Comparison of ENCODE assay signal across 29 cellular contexts in the genomic region with DNA sequence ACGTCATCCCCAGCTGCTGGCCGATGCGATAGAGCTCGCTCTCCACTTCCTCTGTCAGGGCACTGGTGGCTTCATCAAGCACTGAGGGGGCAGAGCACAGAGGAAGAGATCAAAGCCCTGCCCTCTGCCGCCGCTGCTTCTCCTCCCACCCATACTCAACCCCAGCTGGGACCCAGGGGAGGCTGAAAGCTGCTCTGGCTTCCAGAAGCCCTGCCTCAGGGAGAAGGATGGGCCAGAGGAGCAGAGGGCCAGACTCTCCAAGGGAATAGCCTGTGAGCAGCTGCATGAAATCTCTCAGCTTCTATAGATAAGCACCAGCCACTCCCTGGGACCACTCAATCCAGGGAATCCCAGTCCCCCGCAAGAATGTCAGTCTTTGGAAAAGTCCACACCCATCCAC. TPM values are rescaled to one million over a fixed set of nuclear protein-coding genes. Genes with fewer than 3 reads are reported as not detected.
"Had no signal": no experiment of that assay in that cellular context is flagged by ENCODE, and none has a peak within 500 bp of the region (broad histone marks: within the 10 kb centered on the region; RNA-seq: fewer than 3 reads in every experiment).

No MANE protein-coding gene starts in this region.

- ATAC-seq: activated CD8-positive, alpha-beta memory T cell treated with anti-CD3 and anti-CD28 coated beads, Interleukin-2, amount 10 ng/mL, durations not matched to agents 7 days and 5 days; Panc1; Right ventricle myocardium inferior; SK-N-SH treated with all-trans-retinoic acid at 6 μM for 48 hours had no signal

- H3K9me3 Mint-ChIP-seq: activated B cell treated with CpG ODN at 0.5 μM for 24 hours; activated CD4-positive, alpha-beta T cell treated with anti-CD3 and anti-CD28 coated beads, Interleukin-2, amount 10 ng/mL, durations not matched to agents 24 days and 14 days; activated naive CD4-positive, alpha-beta T cell treated with anti-CD3 and anti-CD28 coated beads, Interleukin-2, amount 50 U/mL, for 24 hours; activated T-cell treated with anti-CD3 and anti-CD28 coated beads, Interleukin-2, amount 50 U/mL, for 24 hours; activated T-helper 1 cell treated with anti-CD3 and anti-CD28 coated beads, Interleukin-12 subunit alpha, Interleukin-12 subunit beta, Interleukin-2, Interleukin-4 antibody, amounts not matched to agents 30 ng/mL and 10 ng/mL and 1 ng/mL, durations not matched to agents 14 hours and 24 hours and 36 hours; T-helper 1 cell treated with Interleukin-12 subunit alpha and Interleukin-12 subunit beta and Interleukin-4 antibody, amounts not matched to agents 30 μg/mL and 1 μg/mL, for 36 hours had no signal

- H3K4me3 ChIP-seq: breast epithelium, SJCRH30 had no signal

- H3K27me3 ChIP-seq: breast epithelium, SJCRH30 had no signal

- H3K4me1 Mint-ChIP-seq: activated B cell treated with CpG ODN at 0.5 μM for 24 hours; activated CD4-positive, alpha-beta T cell treated with anti-CD3 and anti-CD28 coated beads, Interleukin-2, amount 10 ng/mL, durations not matched to agents 24 days and 14 days; activated CD8-positive, alpha-beta memory T cell treated with anti-CD3 and anti-CD28 coated beads, Interleukin-2, amount 10 ng/mL, durations not matched to agents 7 days and 5 days; activated naive CD4-positive, alpha-beta T cell treated with anti-CD3 and anti-CD28 coated beads, Interleukin-2, amount 50 U/mL, for 24 hours had no signal

- H3K4me3 Mint-ChIP-seq: activated B cell treated with CpG ODN at 0.5 μM for 24 hours; activated CD4-positive, alpha-beta T cell treated with anti-CD3 and anti-CD28 coated beads, Interleukin-2, amount 10 ng/mL, durations not matched to agents 24 days and 14 days; activated CD8-positive, alpha-beta memory T cell treated with anti-CD3 and anti-CD28 coated beads, Interleukin-2, amount 10 ng/mL, durations not matched to agents 7 days and 5 days; activated naive CD4-positive, alpha-beta T cell treated with anti-CD3 and anti-CD28 coated beads, Interleukin-2, amount 50 U/mL, for 24 hours; activated T-cell treated with anti-CD3 and anti-CD28 coated beads, Interleukin-2, amount 50 U/mL, for 24 hours; activated T-helper 1 cell treated with anti-CD3 and anti-CD28 coated beads, Interleukin-12 subunit alpha, Interleukin-12 subunit beta, Interleukin-2, Interleukin-4 antibody, amounts not matched to agents 30 ng/mL and 10 ng/mL and 1 ng/mL, durations not matched to agents 14 hours and 24 hours and 36 hours; T-helper 1 cell treated with Interleukin-12 subunit alpha and Interleukin-12 subunit beta and Interleukin-4 antibody, amounts not matched to agents 30 μg/mL and 1 μg/mL, for 36 hours had no signal

- H3K27me3 Mint-ChIP-seq: activated B cell treated with CpG ODN at 0.5 μM for 24 hours; activated CD4-positive, alpha-beta T cell treated with anti-CD3 and anti-CD28 coated beads, Interleukin-2, amount 10 ng/mL, durations not matched to agents 24 days and 14 days; activated CD8-positive, alpha-beta memory T cell treated with anti-CD3 and anti-CD28 coated beads, Interleukin-2, amount 10 ng/mL, durations not matched to agents 7 days and 5 days; activated naive CD4-positive, alpha-beta T cell treated with anti-CD3 and anti-CD28 coated beads, Interleukin-2, amount 50 U/mL, for 24 hours; activated T-cell treated with anti-CD3 and anti-CD28 coated beads, Interleukin-2, amount 50 U/mL, for 24 hours had no signal

- H3K4me1 ChIP-seq: breast epithelium, SJCRH30 had no signal

- H3K9me3 ChIP-seq: breast epithelium, SJCRH30 had no signal

- H3K27ac ChIP-seq: breast epithelium, KMS-11, SJCRH30 had no signal

- H3K27ac Mint-ChIP-seq: activated B cell treated with CpG ODN at 0.5 μM for 24 hours; activated CD4-positive, alpha-beta T cell treated with anti-CD3 and anti-CD28 coated beads, Interleukin-2, amount 10 ng/mL, durations not matched to agents 24 days and 14 days; activated CD8-positive, alpha-beta memory T cell treated with anti-CD3 and anti-CD28 coated beads, Interleukin-2, amount 10 ng/mL, durations not matched to agents 7 days and 5 days; activated naive CD4-positive, alpha-beta T cell treated with anti-CD3 and anti-CD28 coated beads, Interleukin-2, amount 50 U/mL, for 24 hours; activated T-cell treated with anti-CD3 and anti-CD28 coated beads, Interleukin-2, amount 50 U/mL, for 24 hours; activated T-helper 1 cell treated with anti-CD3 and anti-CD28 coated beads, Interleukin-12 subunit alpha, Interleukin-12 subunit beta, Interleukin-2, Interleukin-4 antibody, amounts not matched to agents 30 ng/mL and 10 ng/mL and 1 ng/mL, durations not matched to agents 14 hours and 24 hours and 36 hours; T-helper 1 cell treated with Interleukin-12 subunit alpha and Interleukin-12 subunit beta and Interleukin-4 antibody, amounts not matched to agents 30 μg/mL and 1 μg/mL, for 36 hours had no signal

- DNase-seq: activated B cell treated with CpG ODN at 0.5 μM for 24 hours; activated CD4-positive, alpha-beta T cell treated with anti-CD3 and anti-CD28 coated beads for 1 hour; activated CD4-positive, alpha-beta T cell treated with anti-CD3 and anti-CD28 coated beads, Interleukin-2, amount 10 ng/mL, durations not matched to agents 24 days and 14 days; activated CD4-positive, alpha-beta T cell treated with anti-CD3 and anti-CD28 coated beads, Interleukin-2, amount 50 U/mL, for 48 hours; activated CD8-positive, alpha-beta memory T cell treated with anti-CD3 and anti-CD28 coated beads, Interleukin-2, amount 10 ng/mL, durations not matched to agents 7 days and 5 days; activated effector memory CD4-positive, alpha-beta T cell treated with Interleukin-2 at 50 U/mL for 16 hours; activated naive CD4-positive, alpha-beta T cell; activated T-cell treated with anti-CD3 and anti-CD28 coated beads, Interleukin-2, amount 50 U/mL, for 24 hours; MV-4-11; NCI-H1092 treated with DMSO at 0.1 percent for 48 hours; NCI-H1436; NCI-H2029 treated with DMSO at 0.1 percent for 48 hours; NCI-H510A treated with DMSO at 0.1 percent for 48 hours; NCI-H69; NK-92 treated with Interleukin-12 subunit alpha and Interleukin-12 subunit beta, amount 100 ng/mL, for 24 hours; OCI-M1; RPMI8226; SJCRH30; T-helper 9 cell had no signal

RNA-seq across cellular contexts. Expression of gene VSX2, which starts 47.5 kb away (rescaled TPM):
- total RNA-seq: activated B cell treated with CpG ODN at 0.5 μM for 24 hours; activated CD4-positive, alpha-beta T cell treated with anti-CD3 and anti-CD28 coated beads, Interleukin-2, amount 10 ng/mL, durations not matched to agents 24 days and 14 days; activated CD8-positive, alpha-beta memory T cell treated with anti-CD3 and anti-CD28 coated beads, Interleukin-2, amount 10 ng/mL, durations not matched to agents 7 days and 5 days; activated T-helper 1 cell treated with anti-CD3 and anti-CD28 coated beads, Interleukin-12 subunit alpha, Interleukin-12 subunit beta, Interleukin-2, Interleukin-4 antibody, amounts not matched to agents 30 ng/mL and 10 ng/mL and 1 ng/mL, durations not matched to agents 14 hours and 24 hours and 36 hours; aorta; breast epithelium; MCF 10A; Right ventricle myocardium inferior had no signal
- polyA plus RNA-seq: aorta had no signal
